8 cellular contexts compared by ENCODE assay signal in the genomic region with DNA sequence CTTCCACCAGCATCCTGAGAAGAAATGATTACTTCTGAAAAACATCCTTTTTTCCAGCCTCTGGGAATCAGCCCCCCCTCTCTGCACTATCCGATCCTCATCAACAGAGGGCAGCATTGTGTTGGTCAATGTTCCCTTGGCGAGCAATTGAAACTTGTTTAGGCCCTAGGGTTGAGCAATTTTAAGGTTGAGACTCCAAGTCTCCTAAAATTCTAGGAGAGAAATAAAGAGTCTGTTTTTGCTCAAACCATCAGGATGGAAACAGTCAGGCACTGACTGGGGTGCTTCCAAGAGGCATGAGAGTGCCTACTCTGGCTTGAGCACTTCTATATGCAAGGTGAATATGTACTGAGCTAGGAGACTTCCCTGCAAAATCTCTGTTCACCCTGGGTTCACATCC. TPM values are rescaled to one million over a fixed set of nuclear protein-coding genes. Genes with fewer than 3 reads are reported as not detected.
DNase-seq lines count a peak whose midpoint lies in the region; ATAC-seq and TF ChIP-seq lines count a peak whose summit lies in the region.

No MANE protein-coding gene starts in this region.

- WGBS in thymus: 39% methylated on average over 2 of the region's 2 CpGs

- H3K27ac ChIP-seq in OCI-LY1 (ENCODE audit: low read depth, low read length, poor library complexity, severe bottlenecking) (no peak overlapping the region), thymus (ENCODE audit: low read depth) (peak overlapping the region; percentile 94)

- DNase-seq in NCI-H1105 treated with DMSO at 0.1 percent for 48 hours (lab: John Stamatoyannopoulos, UW) (peak; percentile 12), NCI-H1105 (lab: John Stamatoyannopoulos, UW) (no peak), cerebellar cortex (ENCODE audit: low spot score) (peak; percentile 54), left colon (peak in 1 of 2 donors; percentile 55)

- H4K20me1 ChIP-seq in OCI-LY1 (ENCODE audit: insufficient read depth, low read length): no peaks in the 10 kb centered on the region

- H3F3A ChIP-seq in OCI-LY1 (ENCODE audit: insufficient read depth, low read length): no peaks in the 10 kb centered on the region

- H3K9me3 ChIP-seq in OCI-LY1 (ENCODE audit: low read length) (no peaks in the 10 kb centered on the region), thymus (ENCODE audit: control insufficient read depth) (no peaks in the 10 kb centered on the region)

- intact Hi-C loops in left colon (cut with DNase I, micrococcal nuclease): loop anchor here (2.0 to 10.0 kb wide), 2 partner anchors 59 to 61 kb away; no protein-coding TSS in a partner anchor

- ATAC-seq in GM19395 (IDR thresholded peaks at IDR 0.05; ENCODE audit: unreplicated experiment): peak; percentile 64
- ATAC-seq in HG03196 (IDR thresholded peaks at IDR 0.05; ENCODE audit: unreplicated experiment): peak; percentile 43
- ATAC-seq in left colon: peak; percentile 72

- no peaks in the 10 kb centered on the region for H3K9me2 ChIP-seq in OCI-LY1 (ENCODE audit: low read depth, low read length)

- H3K4me2 ChIP-seq in OCI-LY1 (ENCODE audit: low read length): no peak overlapping the region

- H3K36me3 ChIP-seq in OCI-LY1 (ENCODE audit: insufficient read depth, low read length) (peaks cover 60% of the 10 kb centered on the region), thymus (ENCODE audit: control insufficient read depth, insufficient read depth) (peaks cover 29% of the 10 kb centered on the region)

- H3K79me2 ChIP-seq in OCI-LY1 (ENCODE audit: insufficient read depth, low read length): no peaks in the 10 kb centered on the region

- H2AFZ ChIP-seq in OCI-LY1 (ENCODE audit: low read length): no peak overlapping the region

- TF ChIP-seq CTCF in OCI-LY1 (IDR thresholded peaks at IDR 0.05; ENCODE audit: low read length): peak; percentile 99

- H3K27me3 ChIP-seq in OCI-LY1 (ENCODE audit: insufficient read depth, low read length): no peaks in the 10 kb centered on the region
- H3K27me3 ChIP-seq in thymus (ENCODE audit: control insufficient read depth, insufficient read depth): no peaks in the 10 kb centered on the region

- H3K4me1 ChIP-seq in OCI-LY1 (ENCODE audit: insufficient read depth, low read length, severe bottlenecking) (peaks cover 7% of the 10 kb centered on the region), thymus (ENCODE audit: control insufficient read depth, insufficient read depth, low read length) (peaks cover 16% of the 10 kb centered on the region)

- H3K4me3 ChIP-seq in OCI-LY1 (ENCODE audit: low read depth, low read length, poor library complexity, severe bottlenecking) (no peak overlapping the region), thymus (ENCODE audit: low read length) (no peak overlapping the region)

- H3K9ac ChIP-seq in OCI-LY1 (ENCODE audit: low read length): no peak overlapping the region

RNA-seq across cellular contexts. Expression of gene CYFIP2, which starts 12.4 kb away (rescaled TPM):
- 10 to 100 TPM; 25.5 to 36.0 TPM for total RNA-seq in left colon
- polyA plus RNA-seq in thymus: 102 TPM
